ENCODE assay signal across 8 cellular contexts in genomic region chr7:34133983-34134782, GRCh38.
DNase-seq lines count a peak whose midpoint lies in the region; ATAC-seq, FAIRE-seq and TF ChIP-seq lines count a peak whose summit lies in the region.

No MANE protein-coding gene starts in this region.

- peak overlapping the region in 1 of 2 experiments; percentile 56 for H3K4ac ChIP-seq in mesenchymal stem cell (ENCODE audit: low read depth in 1 of 2, low read length in 2 of 2)

- peaks cover 0 to 5% (median 0%) of the 10 kb centered on the region in 3 donors for H3K27me3 Mint-ChIP-seq in immature natural killer cell (ENCODE audit: low read depth in 3 of 3)

- POLR2A ChIA-PET in RWPE1 (lab: Yijun Ruan, JAX; ENCODE audit: low non-redundant PET) = no interaction called here
- POLR2A ChIA-PET in endothelial cell of umbilical vein (lab: Charles Lee) = no interaction called here

- no peaks in the 10 kb centered on the region for H3K4me1 Mint-ChIP-seq in immature natural killer cell

- intact Hi-C loops in endothelial cell of umbilical vein (cut with micrococcal nuclease) = loop anchor here (1.0 to 10.0 kb wide), 4 partner anchors 32 to 691 kb away; no protein-coding TSS in a partner anchor

- no peaks in the 10 kb centered on the region for H3K36me3 Mint-ChIP-seq in immature natural killer cell

- no peak overlapping the region for H2BK120ac ChIP-seq in mesenchymal stem cell (ENCODE audit: low read depth, low read length)

- dilution Hi-C loops in endothelial cell of umbilical vein (cut with MboI; ENCODE audit: extremely low pct_ligation_motif_present, low sequenced_read_pairs) = no loop called here

- no peak overlapping the region for H3K14ac ChIP-seq in mesenchymal stem cell (ENCODE audit: low read length in 2 of 2)

- H3K23ac ChIP-seq in mesenchymal stem cell (ENCODE audit: low read length in 2 of 2) = no peak overlapping the region

- H3K27ac ChIP-seq in RWPE1 = peak overlapping the region; percentile 88
- no peak overlapping the region for H3K27ac ChIP-seq in endothelial cell of umbilical vein (ENCODE audit: insufficient read depth, low read depth, low read length)
- H3K27ac ChIP-seq in mesenchymal stem cell (ENCODE audit: low read length, poor library complexity, severe bottlenecking) = no peak overlapping the region

- H3K36me3 ChIP-seq in endothelial cell of umbilical vein (ENCODE audit: control insufficient read depth in 2 of 2, extremely low read depth in 1 of 2, insufficient read depth in 2 of 2, low read length in 2 of 2) (no peaks in the 10 kb centered on the region), mesenchymal stem cell (ENCODE audit: control insufficient read depth in 1 of 2, insufficient read depth in 2 of 2, low read depth in 1 of 2, low read length in 2 of 2) (no peaks in the 10 kb centered on the region)

- no peaks in the 10 kb centered on the region for H3K9me1 ChIP-seq in endothelial cell of umbilical vein (replicated peaks; ENCODE audit: control insufficient read depth, extremely low read depth, insufficient read depth, low read length)

- 45% methylated on average over 11 of the region's 12 CpGs for WGBS in mesenchymal stem cell

- peak; percentile 36 for DNase-seq in activated CD4-positive, alpha-beta T cell treated with anti-CD3 and anti-CD28 coated beads for 48 hours
- no peak for DNase-seq in activated CD4-positive, alpha-beta T cell treated with anti-CD3 and anti-CD28 coated beads for 1 hour
- DNase-seq in KG1 (lab: John Stamatoyannopoulos, UW) (peak; percentile 12), RWPE1 (ENCODE audit: low spot score) (peak; percentile 80), endothelial cell of umbilical vein (ENCODE audit: low read depth, low spot score) (peak; percentile 67), mesenchymal stem cell (peak; percentile 87), immature natural killer cell (no peak)

- H3K18ac ChIP-seq in mesenchymal stem cell (ENCODE audit: low read depth in 1 of 2, low read length in 2 of 2) = no peak overlapping the region

- no peak overlapping the region for H3K4me3 Mint-ChIP-seq in immature natural killer cell

- H4K20me1 ChIP-seq in endothelial cell of umbilical vein (replicated peaks; ENCODE audit: control insufficient read depth, extremely low read depth, insufficient read depth, low read length) = no peaks in the 10 kb centered on the region

- H3K9me3 Mint-ChIP-seq in immature natural killer cell = peaks cover 0 to 4% (median 0%) of the 10 kb centered on the region in 6 donors

- no TSS peak for BruUV-seq in endothelial cell of umbilical vein (replicated peaks; lab: Mats Ljungman, UMichigan)

- no peak overlapping the region for H2BK15ac ChIP-seq in mesenchymal stem cell (ENCODE audit: low read depth, poor library complexity, severe bottlenecking)

- no peak overlapping the region for H2AK5ac ChIP-seq in mesenchymal stem cell (ENCODE audit: low read length, severe bottlenecking)

- H2AFZ ChIP-seq in endothelial cell of umbilical vein (ENCODE audit: low read depth, low read length) = no peak overlapping the region
- H2AFZ ChIP-seq in mesenchymal stem cell (ENCODE audit: low read depth, low read length) = no peak overlapping the region

- H2BK5ac ChIP-seq in mesenchymal stem cell (ENCODE audit: low read depth, low read length, poor library complexity, severe bottlenecking) = no peak overlapping the region

- no peaks in the 10 kb centered on the region for H3K79me2 ChIP-seq in endothelial cell of umbilical vein (ENCODE audit: control insufficient read depth, insufficient read depth, low read length)

- peak; percentile 77 for FAIRE-seq in endothelial cell of umbilical vein (lab: Jason Lieb, UNC)

- H3K9ac ChIP-seq in endothelial cell of umbilical vein (replicated peaks; ENCODE audit: extremely low read depth, insufficient read depth, low read length) (no peak overlapping the region), mesenchymal stem cell (ENCODE audit: low read length) (peak overlapping the region; percentile 91)

- ATAC-seq in HG03135 (IDR thresholded peaks at IDR 0.05; ENCODE audit: unreplicated experiment) = no peak

- H3K79me1 ChIP-seq in mesenchymal stem cell (replicated peaks; ENCODE audit: low read length, poor library complexity, severe bottlenecking) = no peaks in the 10 kb centered on the region

- H3K4me2 ChIP-seq in endothelial cell of umbilical vein (ENCODE audit: insufficient read depth, low read length) (no peak overlapping the region), mesenchymal stem cell (ENCODE audit: low read length, poor library complexity, severe bottlenecking) (no peak overlapping the region)

- TF ChIP-seq POLR2A in endothelial cell of umbilical vein (IDR thresholded peaks at IDR 0.05; ENCODE audit: low read depth, low read length) = no peak

- CTCF ChIA-PET in RWPE1 (lab: Yijun Ruan, JAX) (interaction anchor here (0.6 to 1.3 kb wide), 8 partner anchors 7 to 737 kb away, joined by 3 to 5 read pairs (median 4); no protein-coding TSS in a partner anchor), endothelial cell of umbilical vein (lab: Charles Lee) (interaction anchor here (0.5 to 5.5 kb wide), 25 partner anchors 11 to 891 kb away, joined by 3 to 83 read pairs (median 4); no protein-coding TSS in a partner anchor)

- H3K9me3 ChIP-seq in endothelial cell of umbilical vein (replicated peaks; ENCODE audit: control insufficient read depth, insufficient read depth, low read length) (no peaks in the 10 kb centered on the region), mesenchymal stem cell (ENCODE audit: control insufficient read depth, low read length) (no peaks in the 10 kb centered on the region)

- peaks cover 2 to 4% of the 10 kb centered on the region in 2 experiments for H3K27me3 ChIP-seq in endothelial cell of umbilical vein (ENCODE audit: control insufficient read depth in 2 of 2, insufficient read depth in 2 of 2, low read length in 2 of 2)
- H3K27me3 ChIP-seq in mesenchymal stem cell (ENCODE audit: control insufficient read depth in 1 of 2, insufficient read depth in 1 of 2, low read length in 2 of 2) = peaks cover 0 to 19% of the 10 kb centered on the region in 2 experiments

- no peak overlapping the region for H4K91ac ChIP-seq in mesenchymal stem cell (ENCODE audit: low read length)

- no peak overlapping the region for H4K8ac ChIP-seq in mesenchymal stem cell (ENCODE audit: low read length)

- no peak overlapping the region for H3K27ac Mint-ChIP-seq in immature natural killer cell

- H3K4me1 ChIP-seq in endothelial cell of umbilical vein (ENCODE audit: control insufficient read depth, extremely low read depth, insufficient read depth, low read length) (no peaks in the 10 kb centered on the region), mesenchymal stem cell (ENCODE audit: control insufficient read depth, insufficient read depth, low read depth, low read length) (no peaks in the 10 kb centered on the region)

- H3K4me3 ChIP-seq in endothelial cell of umbilical vein (replicated peaks in 1 of 3; ENCODE audit: insufficient read depth in 1 of 3, low read depth in 1 of 3, low read length in 3 of 3) = no peak overlapping the region
- no peak overlapping the region for H3K4me3 ChIP-seq in mesenchymal stem cell (ENCODE audit: insufficient read depth in 1 of 2, low read depth in 1 of 2, low read length in 2 of 2)

- TF ChIP-seq CTCF in RWPE1 (conservative IDR thresholded peaks at IDR 0.05; ENCODE audit: low read depth) (peak; percentile 89), endothelial cell of umbilical vein (IDR thresholded peaks at IDR 0.05; ENCODE audit: extremely low read depth in 1 of 2, insufficient read depth in 1 of 2, low read depth in 1 of 2, low read length in 2 of 2) (peak; percentile 64 to 76)

- H2BK12ac ChIP-seq in mesenchymal stem cell (ENCODE audit: low read length in 2 of 2) = no peak overlapping the region

TF ChIP-seq in endothelial cell of umbilical vein, 7 proteins besides CTCF, POLR2A, EP300 and RAD21:
- TF ChIP-seq, protein P1, sequence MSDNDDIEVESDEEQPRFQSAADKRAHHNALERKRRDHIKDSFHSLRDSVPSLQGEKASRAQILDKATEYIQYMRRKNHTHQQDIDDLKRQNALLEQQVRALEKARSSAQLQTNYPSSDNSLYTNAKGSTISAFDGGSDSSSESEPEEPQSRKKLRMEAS (IDR thresholded peaks at IDR 0.05; ENCODE audit: insufficient read depth, insufficient read length) = no peak
- TF ChIP-seq JUN (IDR thresholded peaks at IDR 0.05; ENCODE audit: borderline replicate concordance, insufficient read depth, insufficient read length, low read depth) (no peak), MYC (IDR thresholded peaks at IDR 0.05; ENCODE audit: low read depth, low read length) (no peak), FOS (IDR thresholded peaks at IDR 0.05; ENCODE audit: borderline replicate concordance, insufficient read depth, low read length) (no peak), GATA2 (IDR thresholded peaks at IDR 0.05; ENCODE audit: insufficient read depth, insufficient read length, low read depth, low read length) (no peak), EZH2 (IDR thresholded peaks at IDR 0.05; ENCODE audit: borderline replicate concordance, low read depth, low read length, severe bottlenecking) (no peak), POLR2AphosphoS5 (IDR thresholded peaks at IDR 0.05; ENCODE audit: insufficient read depth, low read depth, low read length) (no peak)
TF ChIP-seq in endothelial cell of umbilical vein: peak in this region for 0.

Comparison
In these comparisons a context has a peak if more than half of its experiments do, and no peak if none do; other contexts are left out.
1. DNase-seq: peak in activated CD4-positive, alpha-beta T cell treated with anti-CD3 and anti-CD28 coated beads for 48 hours (single experiment), KG1 (single experiment), RWPE1 (single experiment), endothelial cell of umbilical vein (single experiment) and mesenchymal stem cell (single experiment); none in activated CD4-positive, alpha-beta T cell treated with anti-CD3 and anti-CD28 coated beads for 1 hour (single experiment) and immature natural killer cell (0 of 3).